ENCODE assay signal across 26 cellular contexts in the genomic region with DNA sequence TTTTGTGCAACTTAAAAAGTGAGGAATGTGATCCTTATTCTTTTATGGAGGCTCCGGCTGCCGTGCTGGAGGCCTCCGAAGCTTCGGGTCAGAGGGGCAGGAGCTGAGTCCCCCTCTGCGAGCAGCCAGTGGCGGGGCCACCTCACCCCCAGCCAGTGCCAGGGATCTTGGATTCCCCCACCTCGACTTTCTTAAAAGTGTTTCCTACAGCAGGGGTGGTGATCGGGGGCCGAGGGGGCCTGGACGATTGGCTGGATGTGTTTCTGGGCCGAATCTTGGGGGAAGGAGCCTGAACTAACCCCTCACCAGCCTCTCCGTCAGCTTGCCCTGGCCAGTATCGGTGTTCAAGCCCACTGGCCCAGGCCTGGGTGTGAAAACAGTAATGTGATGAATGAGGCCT.
"Had no signal": no experiment of that assay in that cellular context is flagged by ENCODE, and none has a peak within 500 bp of the region (broad histone marks: within the 10 kb centered on the region; RNA-seq: fewer than 3 reads in every experiment).

No MANE protein-coding gene starts in this region.

- H3K36me3 ChIP-seq: gastrocnemius medialis, right atrium auricular region, thoracic aorta, uterus had no signal

- H3K9me3 ChIP-seq: gastrocnemius medialis, right atrium auricular region, thoracic aorta, uterus had no signal

- H2AFZ ChIP-seq: parathyroid adenoma had no signal

- H3K27ac Mint-ChIP-seq: activated CD4-positive, alpha-beta memory T cell treated with anti-CD3 and anti-CD28 coated beads, Interleukin-2, amount 10 ng/mL, durations not matched to agents 7 days and 5 days; activated naive CD4-positive, alpha-beta T cell treated with anti-CD3 and anti-CD28 coated beads, Interleukin-2, amount 50 U/mL, for 24 hours; activated naive CD8-positive, alpha-beta T cell treated with anti-CD3 and anti-CD28 coated beads, Interleukin-2, amount 50 U/mL, for 24 hours; activated T-helper 17 cell treated with anti-CD3 and anti-CD28 coated beads, Interleukin-2, amount 50 U/mL, for 72 hours; memory B cell; natural killer cell; stimulated activated naive CD8-positive, alpha-beta T cell treated with anti-CD3 and anti-CD28 coated beads, Interleukin-15, Interleukin-2, amounts not matched to agents 100 ng/mL and 50 ng/mL, for 24 hours; T-helper 17 cell; type B pancreatic cell had no signal

- H3K36me3 Mint-ChIP-seq: activated naive CD4-positive, alpha-beta T cell treated with anti-CD3 and anti-CD28 coated beads, Interleukin-2, amount 50 U/mL, for 24 hours; memory B cell; natural killer cell; type B pancreatic cell had no signal

- H3K4me3 Mint-ChIP-seq: activated CD4-positive, alpha-beta memory T cell treated with anti-CD3 and anti-CD28 coated beads, Interleukin-2, amount 10 ng/mL, durations not matched to agents 7 days and 5 days; activated CD4-positive, alpha-beta T cell treated with anti-CD3 and anti-CD28 coated beads, Interleukin-2, amount 10 ng/mL, durations not matched to agents 7 days and 5 days; activated naive CD4-positive, alpha-beta T cell treated with anti-CD3 and anti-CD28 coated beads, Interleukin-2, amount 50 U/mL, for 24 hours; activated naive CD8-positive, alpha-beta T cell treated with anti-CD3 and anti-CD28 coated beads, Interleukin-2, amount 50 U/mL, for 24 hours; activated T-cell treated with anti-CD3 and anti-CD28 coated beads, Interleukin-2, amount 50 U/mL, for 4 hours; memory B cell; natural killer cell; stimulated activated naive CD8-positive, alpha-beta T cell treated with anti-CD3 and anti-CD28 coated beads, Interleukin-15, Interleukin-2, amounts not matched to agents 100 ng/mL and 50 ng/mL, for 24 hours; T-helper 17 cell had no signal

- H3K4me3 ChIP-seq: right atrium auricular region, thoracic aorta, uterus had no signal

- H3K4me1 ChIP-seq: parathyroid adenoma, uterus had no signal

- DNase-seq: activated CD4-positive, alpha-beta memory T cell treated with anti-CD3 and anti-CD28 coated beads, Interleukin-2, amount 10 ng/mL, durations not matched to agents 7 days and 5 days; activated CD4-positive, alpha-beta T cell treated with anti-CD3 and anti-CD28 coated beads, Interleukin-2, amount 10 ng/mL, durations not matched to agents 7 days and 5 days; activated CD4-positive, CD25-positive, alpha-beta regulatory T cell treated with anti-CD3 and anti-CD28 coated beads, Interleukin-2, amount 50 U/mL, for 72 hours; activated naive CD8-positive, alpha-beta T cell treated with anti-CD3 and anti-CD28 coated beads, Interleukin-2, amount 50 U/mL, for 24 hours; activated T-cell treated with anti-CD3 and anti-CD28 coated beads, Interleukin-2, amount 50 U/mL, for 4 hours; amygdala; caudate nucleus; effector CD8-positive, alpha-beta T cell; erythroblast; gastrocnemius medialis; glutamatergic neuron; natural killer cell; nucleus accumbens; stimulated activated CD4-positive, alpha-beta T cell treated with anti-CD3 and anti-CD28 coated beads, Interleukin-12 subunit alpha, Interleukin-12 subunit beta, amount 100 ng/mL, for 4 hours; stimulated activated CD4-positive, alpha-beta T cell treated with anti-CD3 and anti-CD28 coated beads, Interleukin-4, amount 100 ng/mL, for 1 hour; T-helper 17 cell; T1000; uterus had no signal

- H3K27ac ChIP-seq: gastrocnemius medialis, parathyroid adenoma, right atrium auricular region, thoracic aorta, uterus had no signal

- H3K9me3 Mint-ChIP-seq: activated CD4-positive, alpha-beta memory T cell treated with anti-CD3 and anti-CD28 coated beads, Interleukin-2, amount 10 ng/mL, durations not matched to agents 7 days and 5 days; activated CD4-positive, alpha-beta T cell treated with anti-CD3 and anti-CD28 coated beads, Interleukin-2, amount 10 ng/mL, durations not matched to agents 7 days and 5 days; activated naive CD4-positive, alpha-beta T cell treated with anti-CD3 and anti-CD28 coated beads, Interleukin-2, amount 50 U/mL, for 24 hours; activated naive CD8-positive, alpha-beta T cell treated with anti-CD3 and anti-CD28 coated beads, Interleukin-2, amount 50 U/mL, for 24 hours; activated T-cell treated with anti-CD3 and anti-CD28 coated beads, Interleukin-2, amount 50 U/mL, for 4 hours; activated T-helper 17 cell treated with anti-CD3 and anti-CD28 coated beads, Interleukin-2, amount 50 U/mL, for 72 hours; memory B cell; natural killer cell; stimulated activated naive CD8-positive, alpha-beta T cell treated with anti-CD3 and anti-CD28 coated beads, Interleukin-15, Interleukin-2, amounts not matched to agents 100 ng/mL and 50 ng/mL, for 24 hours; type B pancreatic cell had no signal

- H3K9ac ChIP-seq: parathyroid adenoma had no signal

- ATAC-seq: activated naive CD8-positive, alpha-beta T cell treated with anti-CD3 and anti-CD28 coated beads, Interleukin-2, amount 50 U/mL, for 24 hours; activated T-cell treated with anti-CD3 and anti-CD28 coated beads, Interleukin-2, amount 50 U/mL, for 4 hours; activated T-helper 17 cell treated with anti-CD3 and anti-CD28 coated beads, Interleukin-2, amount 50 U/mL, for 72 hours; natural killer cell; T-helper 17 cell had no signal
